ENCODE assay signal across 11 cellular contexts in genomic region chr9:111148994-111149759, GRCh38.
A peak's percentile ranks its signal among the peaks of the same experiment; 100 is the strongest.
DNase-seq lines count a peak whose midpoint lies in the region; ATAC-seq and TF ChIP-seq lines count a peak whose summit lies in the region.
"Had no signal": no experiment of that assay in that cellular context is flagged by ENCODE, and none has a peak within 500 bp of the region (broad histone marks: within the 10 kb centered on the region; RNA-seq: fewer than 3 reads in every experiment).

No MANE protein-coding gene starts in this region.

- no peaks in the 10 kb centered on the region for H3K27me3 Mint-ChIP-seq in H9 (ENCODE audit: low read depth)
- H3K27me3 Mint-ChIP-seq in naive thymus-derived CD4-positive, alpha-beta T cell = peaks cover 0 to 9% (median 0%) of the 10 kb centered on the region in 5 donors

- no peaks in the 10 kb centered on the region for H4K20me1 ChIP-seq in H9 (ENCODE audit: control insufficient read depth, insufficient read depth, insufficient read length)

- H3K4ac ChIP-seq in H9 (ENCODE audit: low read depth, low read length) = no peak overlapping the region

- H4K91ac ChIP-seq in H9 (ENCODE audit: insufficient read length, low read depth, low read length) = no peak overlapping the region

- H2BK12ac ChIP-seq in H9 (ENCODE audit: insufficient read length, low read depth, low read length) = no peak overlapping the region

- H3K4me2 ChIP-seq in H9 (ENCODE audit: insufficient read depth, insufficient read length, low read length) = no peak overlapping the region

- CTCF ChIA-PET in naive thymus-derived CD4-positive, alpha-beta T cell (lab: Charles Lee) = no interaction called here

- 0 out of 3 replicates have a peak, but pooled peaks have one; percentile 13 for TF ChIP-seq CTCF in H9 (conservative IDR thresholded peaks at IDR 0.05)
- no peak for TF ChIP-seq CTCF in right atrium auricular region (IDR thresholded peaks at IDR 0.05)

- no peak overlapping the region for H2BK20ac ChIP-seq in H9 (ENCODE audit: low read depth, low read length, poor library complexity, severe bottlenecking)

- H3K36me3 Mint-ChIP-seq in H9 (ENCODE audit: insufficient read depth in 1 of 3, low read depth in 3 of 3) = no peaks in the 10 kb centered on the region; a peak in 1 of 7 replicates
- H3K36me3 Mint-ChIP-seq in naive thymus-derived CD4-positive, alpha-beta T cell = no peaks in the 10 kb centered on the region

- ATAC-seq in GM19455 (IDR thresholded peaks at IDR 0.05; ENCODE audit: unreplicated experiment) (no peak), HG02642 (IDR thresholded peaks at IDR 0.05; ENCODE audit: poor library complexity, unreplicated experiment) (no peak)
- ATAC-seq in naive thymus-derived CD4-positive, alpha-beta T cell = no peak

- H3K36me3 ChIP-seq in SJCRH30 = no peaks in the 10 kb centered on the region
- no peaks in the 10 kb centered on the region for H3K36me3 ChIP-seq in right atrium auricular region
- no peaks in the 10 kb centered on the region for H3K36me3 ChIP-seq in naive thymus-derived CD4-positive, alpha-beta T cell (ENCODE audit: control insufficient read depth in 2 of 3, insufficient read depth in 3 of 3, low read length in 3 of 3)
- H3K36me3 ChIP-seq: prostate gland had no signal

- H3K23me2 ChIP-seq in H9 (ENCODE audit: insufficient read length, low read depth, low read length, poor library complexity, severe bottlenecking) = no peaks in the 10 kb centered on the region

- H3K4me1 ChIP-seq in H9 (ENCODE audit: insufficient read depth, low read length) (no peaks in the 10 kb centered on the region), SJCRH30 (peaks cover 15% of the 10 kb centered on the region), right atrium auricular region (no peaks in the 10 kb centered on the region)
- no peaks in the 10 kb centered on the region for H3K4me1 ChIP-seq in naive thymus-derived CD4-positive, alpha-beta T cell (ENCODE audit: control insufficient read depth in 2 of 2, insufficient read depth in 2 of 2, low read length in 2 of 2)
- H3K4me1 ChIP-seq: prostate gland had no signal

- H2BK15ac ChIP-seq in H9 (ENCODE audit: low read depth, low read length) = no peak overlapping the region

- H4K5ac ChIP-seq in H9 (ENCODE audit: insufficient read length, low read depth, low read length) = no peak overlapping the region

- no peak overlapping the region for H3K9ac ChIP-seq in H9 (ENCODE audit: extremely low read depth, insufficient read length, low read length)

- H3K27ac Mint-ChIP-seq in H9 = no peak overlapping the region
- H3K27ac Mint-ChIP-seq in naive thymus-derived CD4-positive, alpha-beta T cell = no peak overlapping the region

- intact Hi-C loops in naive thymus-derived CD4-positive, alpha-beta T cell (cut with micrococcal nuclease) = no loop called here

- H3K18ac ChIP-seq in H9 (ENCODE audit: insufficient read length, low read depth, low read length) = no peak overlapping the region

- H3K4me3 Mint-ChIP-seq in H9 = no peak overlapping the region
- H3K4me3 Mint-ChIP-seq in naive thymus-derived CD4-positive, alpha-beta T cell = no peak overlapping the region

- no peaks in the 10 kb centered on the region for H3K4me1 Mint-ChIP-seq in H9
- peaks cover 0 to 2% (median 0%) of the 10 kb centered on the region in 7 donors for H3K4me1 Mint-ChIP-seq in naive thymus-derived CD4-positive, alpha-beta T cell

- H3K79me2 ChIP-seq in H9 (ENCODE audit: insufficient read depth, low read length) = no peaks in the 10 kb centered on the region

- no peak overlapping the region for H2AK5ac ChIP-seq in H9 (ENCODE audit: insufficient read length, low read length)

- no peak overlapping the region for H3K14ac ChIP-seq in H9 (ENCODE audit: insufficient read depth, low read length)

- H3K9me3 ChIP-seq in H9 (ENCODE audit: control insufficient read depth, low read depth, low read length) (no peaks in the 10 kb centered on the region), SJCRH30 (replicated peaks) (no peaks in the 10 kb centered on the region), right atrium auricular region (no peaks in the 10 kb centered on the region)
- H3K9me3 ChIP-seq in naive thymus-derived CD4-positive, alpha-beta T cell (ENCODE audit: control insufficient read depth in 2 of 3, low read length in 3 of 3) = no peaks in the 10 kb centered on the region
- H3K9me3 ChIP-seq: prostate gland had no signal

- POLR2A ChIA-PET in naive thymus-derived CD4-positive, alpha-beta T cell (lab: Charles Lee) = no interaction called here

- no peaks in the 10 kb centered on the region for H3K9me3 Mint-ChIP-seq in H9
- H3K9me3 Mint-ChIP-seq in naive thymus-derived CD4-positive, alpha-beta T cell = peaks cover 0 to 2% (median 0%) of the 10 kb centered on the region in 11 donors

- no peak overlapping the region for H4K8ac ChIP-seq in H9 (replicated peaks; ENCODE audit: insufficient read length, low read depth, low read length)

- no peaks in the 10 kb centered on the region for H3K27me3 ChIP-seq in H9 (ENCODE audit: insufficient read depth, low read length)
- no peaks in the 10 kb centered on the region for H3K27me3 ChIP-seq in SJCRH30
- H3K27me3 ChIP-seq in right atrium auricular region = no peaks in the 10 kb centered on the region
- H3K27me3 ChIP-seq in naive thymus-derived CD4-positive, alpha-beta T cell (ENCODE audit: control insufficient read depth in 2 of 2, insufficient read depth in 2 of 2, low read length in 2 of 2) = no peaks in the 10 kb centered on the region

- DNase-seq in EH (ENCODE audit: low read depth) = peak; percentile 40
- no peak for DNase-seq in H9
- peak; percentile 16 to 33 for DNase-seq in SJCRH30
- peak; percentile 70 for DNase-seq in right atrium auricular region (ENCODE audit: low spot score)
- no peak for DNase-seq in naive thymus-derived CD4-positive, alpha-beta T cell
- no peak for DNase-seq in activated T-cell treated with anti-CD3 and anti-CD28 coated beads, Interleukin-2, amount 50 U/mL, for 48 hours
- DNase-seq: DMS153, NCI-H226 had no signal

- no peaks in the 10 kb centered on the region for H3K79me1 ChIP-seq in H9 (ENCODE audit: insufficient read depth, low read depth, low read length, poor library complexity, severe bottlenecking)

- no peak overlapping the region for H3T11ph ChIP-seq in H9 (ENCODE audit: low read length)

- H3K27ac ChIP-seq in H9 (ENCODE audit: insufficient read length, low read depth, low read length) = no peak overlapping the region
- no peak overlapping the region for H3K27ac ChIP-seq in SJCRH30
- H3K27ac ChIP-seq in right atrium auricular region = peak overlapping the region in 1 of 2 donors; percentile 58
- no peak overlapping the region for H3K27ac ChIP-seq in naive thymus-derived CD4-positive, alpha-beta T cell (ENCODE audit: low read depth, low read length)
- H3K27ac ChIP-seq: prostate gland had no signal

- H3K23ac ChIP-seq in H9 (ENCODE audit: insufficient read length, low read depth, low read length) = no peak overlapping the region

- no peak overlapping the region for H2AFZ ChIP-seq in H9 (ENCODE audit: low read length)

- H3K4me3 ChIP-seq in SJCRH30 (no peak overlapping the region), right atrium auricular region (no peak overlapping the region)
- no peak overlapping the region for H3K4me3 ChIP-seq in naive thymus-derived CD4-positive, alpha-beta T cell (ENCODE audit: low read length)
- H3K4me3 ChIP-seq: prostate gland had no signal

- H2BK120ac ChIP-seq in H9 (ENCODE audit: low read depth, low read length, poor library complexity, severe bottlenecking) = no peak overlapping the region

- H2BK5ac ChIP-seq in H9 (ENCODE audit: insufficient read length, low read length) = no peak overlapping the region

- no peak overlapping the region for H3K56ac ChIP-seq in H9 (ENCODE audit: insufficient read length, low read depth, low read length)

- WGBS in H9 (ENCODE audit: extremely low coverage, insufficient read length, low lambda C conversion rate) = no CpG with 5 or more reads among the region's 5 CpGs

Comparison
In these comparisons a context has a peak if more than half of its experiments do, and no peak if none do; other contexts are left out.
1. DNase-seq: peak in EH (single experiment), SJCRH30 (2 of 2) and right atrium auricular region (single experiment); none in H9 (single experiment), naive thymus-derived CD4-positive, alpha-beta T cell (0 of 9) and activated T-cell treated with anti-CD3 and anti-CD28 coated beads, Interleukin-2, amount 50 U/mL, for 48 hours (0 of 2).